In genomic region chr6:49978332-49979226, GRCh38 we compare ENCODE assay signal across 11 cellular contexts. TPM values are rescaled to one million over a fixed set of nuclear protein-coding genes. Genes with fewer than 3 reads are reported as not detected.
DNase-seq lines count a peak whose midpoint lies in the region; ATAC-seq and TF ChIP-seq lines count a peak whose summit lies in the region.
"Had no signal": no experiment of that assay in that cellular context is flagged by ENCODE, and none has a peak within 500 bp of the region (broad histone marks: within the 10 kb centered on the region; RNA-seq: fewer than 3 reads in every experiment).

No MANE protein-coding gene starts in this region.

- DNase-seq in hepatocyte (ENCODE audit: low spot score) (no peak), NCI-H748 (lab: John Stamatoyannopoulos, UW; ENCODE audit: unreplicated experiment) (no peak), NCI-H1105 (lab: John Stamatoyannopoulos, UW) (no peak)
- DNase-seq in activated T-cell treated with anti-CD3 and anti-CD28 coated beads, Interleukin-2, amount 50 U/mL, for 1 hour, result no peak

- WGBS in hepatocyte (ENCODE audit: low lambda C conversion rate, missing lambda C conversion rate), result 73% methylated on average over 3 of the region's 3 CpGs

- no peaks in the 10 kb centered on the region for H3K4me1 ChIP-seq in hepatocyte (ENCODE audit: insufficient read depth)

- no peaks in the 10 kb centered on the region for H3K27me3 ChIP-seq in hepatocyte

- ATAC-seq in GM18511 (IDR thresholded peaks at IDR 0.05; ENCODE audit: unreplicated experiment) (peak; percentile 60), GM21381 (IDR thresholded peaks at IDR 0.05; ENCODE audit: unreplicated experiment) (peak; percentile 55), HG03378 (IDR thresholded peaks at IDR 0.05; ENCODE audit: unreplicated experiment) (peak; percentile 49), HG02885 (IDR thresholded peaks at IDR 0.05; ENCODE audit: poor library complexity, unreplicated experiment) (no peak)
- ATAC-seq: activated naive CD4-positive, alpha-beta T cell treated with anti-CD3 and anti-CD28 coated beads, Interleukin-2, amount 50 U/mL, for 72 hours had no signal

- H2AFZ ChIP-seq in hepatocyte, result no peak overlapping the region

- no peak overlapping the region for H3K27ac ChIP-seq in hepatocyte

- no peaks in the 10 kb centered on the region for H3K9me3 ChIP-seq in hepatocyte (ENCODE audit: low read depth)

- no peaks in the 10 kb centered on the region for H3K36me3 ChIP-seq in hepatocyte (replicated peaks; ENCODE audit: insufficient read depth, low read depth)

- H3K4me2 ChIP-seq in hepatocyte, result peak overlapping the region; percentile 55

- no peak overlapping the region for H3K4me3 ChIP-seq in hepatocyte
- H3K4me3 ChIP-seq: K562 had no signal

- TF ChIP-seq CTCF in hepatocyte (IDR thresholded peaks at IDR 0.05; ENCODE audit: poor library complexity), result no peak

- no peaks in the 10 kb centered on the region for H3K79me2 ChIP-seq in hepatocyte

- H3K9me2 ChIP-seq in hepatocyte (replicated peaks; ENCODE audit: insufficient read depth), result no peaks in the 10 kb centered on the region

- no peaks in the 10 kb centered on the region for H4K20me1 ChIP-seq in hepatocyte (ENCODE audit: insufficient read depth, poor library complexity, severe bottlenecking)

RNA-seq across cellular contexts. Expression of gene DEFB113, which starts 9.2 kb away (rescaled TPM):
- total RNA-seq in hepatocyte, result not detected in 2 replicates
- not detected in 2 replicates for polyA plus RNA-seq in hepatocyte
- total RNA-seq: activated naive CD4-positive, alpha-beta T cell treated with anti-CD3 and anti-CD28 coated beads, Interleukin-2, amount 50 U/mL, for 72 hours; K562; SK-MEL-5 had no signal
- polyA plus RNA-seq: K562 had no signal

RNA-seq across cellular contexts. Expression of gene DEFB114, which starts 14.6 kb away (rescaled TPM):
- total RNA-seq in hepatocyte, result not detected in 2 replicates
- polyA plus RNA-seq in hepatocyte, result not detected in 2 replicates
- total RNA-seq: activated naive CD4-positive, alpha-beta T cell treated with anti-CD3 and anti-CD28 coated beads, Interleukin-2, amount 50 U/mL, for 72 hours; K562; SK-MEL-5 had no signal
- polyA plus RNA-seq: K562 had no signal

RNA-seq across cellular contexts. Expression of gene DEFB110, which starts 43.2 kb away (rescaled TPM):
- not detected in 2 replicates for total RNA-seq in hepatocyte
- not detected in 2 replicates for polyA plus RNA-seq in hepatocyte
- total RNA-seq: activated naive CD4-positive, alpha-beta T cell treated with anti-CD3 and anti-CD28 coated beads, Interleukin-2, amount 50 U/mL, for 72 hours; K562; SK-MEL-5 had no signal
- polyA plus RNA-seq: K562 had no signal
